Comparison of ENCODE assay signal across 24 cellular contexts in the genomic region with DNA sequence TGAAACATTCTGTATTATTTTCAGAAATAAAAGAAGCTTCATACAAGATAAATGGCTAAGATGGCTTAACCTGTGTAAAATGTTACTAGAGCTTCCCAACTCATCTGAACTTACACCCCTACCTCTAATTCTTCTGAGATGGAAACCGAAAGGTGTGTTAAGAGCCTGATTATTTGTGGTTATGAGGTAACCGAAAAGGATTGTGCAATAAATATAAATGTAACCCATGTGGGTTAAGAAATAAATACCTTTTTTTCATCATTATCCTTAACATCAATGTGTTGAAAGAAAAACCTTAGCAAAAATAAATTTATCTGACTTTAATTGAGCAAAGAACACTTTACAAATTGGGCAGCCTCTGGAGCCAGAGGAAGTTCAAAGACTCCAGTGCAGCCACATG.
"Had no signal": no experiment of that assay in that cellular context is flagged by ENCODE, and none has a peak within 500 bp of the region (broad histone marks: within the 10 kb centered on the region; RNA-seq: fewer than 3 reads in every experiment).

No MANE protein-coding gene starts in this region.

- H3K36me3 Mint-ChIP-seq: natural killer cell had no signal

- H3K36me3 ChIP-seq: colonic mucosa, lower lobe of right lung, neutrophil, pancreas, suprapubic skin, thyroid gland, vagina had no signal

- H3K27ac ChIP-seq: colonic mucosa, lower lobe of right lung, neutrophil, pancreas, suprapubic skin, thyroid gland, vagina had no signal

- H3K4me3 Mint-ChIP-seq: dendritic cell treated with granulocyte-macrophage colony-stimulating factor and Interleukin-4, amounts not matched to agents 40 ng/mL and 50 ng/mL, for 4 days; natural killer cell; stimulated activated naive CD8-positive, alpha-beta T cell treated with anti-CD3 and anti-CD28 coated beads, Interleukin-15, amount 100 ng/mL, for 72 hours had no signal

- FAIRE-seq: endothelial cell of umbilical vein, frontal cortex, keratinocyte had no signal

- H3K27me3 Mint-ChIP-seq: dendritic cell treated with granulocyte-macrophage colony-stimulating factor and Interleukin-4, amounts not matched to agents 40 ng/mL and 50 ng/mL, for 4 days; stimulated activated naive CD8-positive, alpha-beta T cell treated with anti-CD3 and anti-CD28 coated beads, Interleukin-15, amount 100 ng/mL, for 72 hours had no signal

- H3K4me3 ChIP-seq: colonic mucosa, lower lobe of right lung, pancreas, smooth muscle cell, suprapubic skin, thyroid gland, vagina had no signal

- H3K9me3 ChIP-seq: colonic mucosa, lower lobe of right lung, neutrophil, pancreas, suprapubic skin, thyroid gland, vagina had no signal

- ATAC-seq: left ventricle myocardium superior; lower lobe of right lung; natural killer cell; pancreas; sciatic nerve; stimulated activated naive CD8-positive, alpha-beta T cell treated with anti-CD3 and anti-CD28 coated beads, Interleukin-15, amount 100 ng/mL, for 72 hours had no signal

- H3K4me1 Mint-ChIP-seq: natural killer cell; stimulated activated naive CD8-positive, alpha-beta T cell treated with anti-CD3 and anti-CD28 coated beads, Interleukin-15, amount 100 ng/mL, for 72 hours had no signal

- H3K4me1 ChIP-seq: colonic mucosa, lower lobe of right lung, suprapubic skin, thyroid gland, vagina had no signal

- DNase-seq: colonic mucosa; effector memory CD4-positive, alpha-beta T cell; hypothalamus; left ventricle myocardium superior; lower lobe of right lung; natural killer cell; pancreas; stimulated activated CD4-positive, alpha-beta T cell treated with anti-CD3 and anti-CD28 coated beads, Interleukin-12 subunit alpha, Interleukin-12 subunit beta, amount 100 ng/mL, for 4 hours; stimulated activated CD4-positive, alpha-beta T cell treated with anti-CD3 and anti-CD28 coated beads, Interleukin-1b, Interleukin-23, amount 100 ng/mL, for 48 hours; stimulated activated CD4-positive, alpha-beta T cell treated with anti-CD3 and anti-CD28 coated beads, Interleukin-4, amount 100 ng/mL, for 1 hour; stimulated activated CD8-positive, alpha-beta memory T cell treated with anti-CD3 and anti-CD28 coated beads, Interleukin-4, amount 100 ng/mL, for 48 hours; stimulated activated naive CD4-positive, alpha-beta T cell; stimulated activated naive CD8-positive, alpha-beta T cell treated with anti-CD3 and anti-CD28 coated beads, Interleukin-15, amount 100 ng/mL, for 72 hours; thyroid gland; trophoblast cell had no signal

- H3K4me2 ChIP-seq: smooth muscle cell had no signal

- H3K27me3 ChIP-seq: colonic mucosa, neutrophil, pancreas, suprapubic skin, thyroid gland, vagina had no signal

- H3K27ac Mint-ChIP-seq: dendritic cell treated with granulocyte-macrophage colony-stimulating factor and Interleukin-4, amounts not matched to agents 40 ng/mL and 50 ng/mL, for 4 days; natural killer cell; stimulated activated naive CD8-positive, alpha-beta T cell treated with anti-CD3 and anti-CD28 coated beads, Interleukin-15, amount 100 ng/mL, for 72 hours had no signal
